ENCODE assay signal across 17 cellular contexts in the genomic region with DNA sequence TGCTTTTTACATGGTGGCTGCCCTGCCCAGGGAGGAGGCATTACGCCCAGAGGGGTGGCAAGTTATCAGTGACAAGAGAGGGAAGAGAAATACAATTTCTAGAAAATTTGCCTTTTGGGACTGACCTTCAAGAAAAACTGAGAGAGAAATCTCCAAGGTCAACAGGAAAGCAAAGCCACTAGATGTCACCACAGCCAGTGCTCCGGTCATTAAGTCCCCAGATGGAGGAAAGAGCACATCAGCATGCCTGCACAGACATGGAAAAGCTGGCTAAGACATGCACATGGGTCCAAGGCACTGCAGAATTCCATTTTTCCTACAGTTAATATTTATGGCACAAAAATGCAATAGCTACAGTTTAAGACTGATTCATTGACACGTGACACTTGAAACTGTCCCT. TPM values are rescaled to one million over a fixed set of nuclear protein-coding genes. Genes with fewer than 3 reads are reported as not detected.
A peak's percentile ranks its signal among the peaks of the same experiment; 100 is the strongest.
DNase-seq lines count a peak whose midpoint lies in the region; ATAC-seq and TF ChIP-seq lines count a peak whose summit lies in the region.
"Had no signal": no experiment of that assay in that cellular context is flagged by ENCODE, and none has a peak within 500 bp of the region (broad histone marks: within the 10 kb centered on the region; RNA-seq: fewer than 3 reads in every experiment).

No MANE protein-coding gene starts in this region.

- H3K27me3 ChIP-seq in BE2C (no peaks in the 10 kb centered on the region), brain microvascular endothelial cell (replicated peaks) (no peaks in the 10 kb centered on the region), ovary (no peaks in the 10 kb centered on the region)

- peaks cover 0 to 2% (median 0%) of the 10 kb centered on the region in 3 donors for H3K36me3 Mint-ChIP-seq in naive thymus-derived CD8-positive, alpha-beta T cell
- H3K36me3 Mint-ChIP-seq: CD4-positive, CD25-positive, alpha-beta regulatory T cell; IgD-negative memory B cell; immature natural killer cell had no signal

- intact Hi-C loops in ovary (cut with DNase I) = loop anchor here in 1 of 4 donors (5.0 kb wide), 1 partner anchor 119 kb away; no protein-coding TSS in a partner anchor

- H3K36me3 ChIP-seq in BE2C (peaks cover 14% of the 10 kb centered on the region), brain microvascular endothelial cell (replicated peaks) (peaks cover 97% of the 10 kb centered on the region), ovary (no peaks in the 10 kb centered on the region)

- H3K9me3 Mint-ChIP-seq in naive thymus-derived CD8-positive, alpha-beta T cell = no peaks in the 10 kb centered on the region
- H3K9me3 Mint-ChIP-seq: activated T-cell treated with anti-CD3 and anti-CD28 coated beads, Interleukin-2, amount 50 U/mL, for 24 hours; CD4-positive, CD25-positive, alpha-beta regulatory T cell; IgD-negative memory B cell; stimulated activated naive CD8-positive, alpha-beta T cell treated with anti-CD3 and anti-CD28 coated beads, Interleukin-15, amount 100 ng/mL, for 72 hours had no signal

- H3K4me3 ChIP-seq in BE2C (ENCODE audit: low read depth, low read length) = no peak overlapping the region
- no peak overlapping the region for H3K4me3 ChIP-seq in brain microvascular endothelial cell (ENCODE audit: low read depth, low read length)
- H3K4me3 ChIP-seq in ovary = no peak overlapping the region

- TF ChIP-seq EP300 in ovary (IDR thresholded peaks at IDR 0.05) = no peak

- TF ChIP-seq CTCF in BE2C (IDR thresholded peaks at IDR 0.05; ENCODE audit: low read depth, low read length) = peak; percentile 33
- no peak for TF ChIP-seq CTCF in brain microvascular endothelial cell (IDR thresholded peaks at IDR 0.05; ENCODE audit: low read depth, low read length, missing control alignments)
- no peak for TF ChIP-seq CTCF in ovary (IDR thresholded peaks at IDR 0.05)

- H3K27ac ChIP-seq in brain microvascular endothelial cell (peak overlapping the region; percentile 80), ovary (peak overlapping the region; percentile 10 to 98)

- peaks cover 0 to 13% (median 5%) of the 10 kb centered on the region in 4 donors for H3K4me1 Mint-ChIP-seq in naive thymus-derived CD8-positive, alpha-beta T cell
- H3K4me1 Mint-ChIP-seq: IgD-negative memory B cell; stimulated activated naive CD8-positive, alpha-beta T cell treated with anti-CD3 and anti-CD28 coated beads, Interleukin-15, amount 100 ng/mL, for 72 hours had no signal

- H3K9me3 ChIP-seq in BE2C = no peaks in the 10 kb centered on the region
- no peaks in the 10 kb centered on the region for H3K9me3 ChIP-seq in ovary

- no peak overlapping the region for H3K4me3 Mint-ChIP-seq in naive thymus-derived CD8-positive, alpha-beta T cell
- H3K4me3 Mint-ChIP-seq: activated T-cell treated with anti-CD3 and anti-CD28 coated beads, Interleukin-2, amount 50 U/mL, for 24 hours; CD4-positive, CD25-positive, alpha-beta regulatory T cell; IgD-negative memory B cell; immature natural killer cell; stimulated activated naive CD8-positive, alpha-beta T cell treated with anti-CD3 and anti-CD28 coated beads, Interleukin-15, amount 100 ng/mL, for 72 hours had no signal

- POLR2A ChIA-PET in naive thymus-derived CD8-positive, alpha-beta T cell (lab: Charles Lee) = no interaction called here

- ATAC-seq in HG02610 (IDR thresholded peaks at IDR 0.05; ENCODE audit: unreplicated experiment) = no peak
- ATAC-seq in naive thymus-derived CD8-positive, alpha-beta T cell = no peak
- ATAC-seq: stimulated activated naive CD8-positive, alpha-beta T cell treated with anti-CD3 and anti-CD28 coated beads, Interleukin-15, amount 100 ng/mL, for 72 hours had no signal

- no peak for DNase-seq in BE2C
- DNase-seq in M059J (ENCODE audit: low read depth) = peak; percentile 40
- DNase-seq in brain microvascular endothelial cell = no peak
- DNase-seq in ovary = no peak
- no peak for DNase-seq in activated CD4-positive, alpha-beta T cell treated with anti-CD3 and anti-CD28 coated beads, Interleukin-2, amount 50 U/mL, for 4 hours
- no peak for DNase-seq in activated naive CD4-positive, alpha-beta T cell treated with Interleukin-2 at 50 U/mL for 16 hours
- DNase-seq in naive thymus-derived CD8-positive, alpha-beta T cell = no peak
- DNase-seq: activated CD4-positive, alpha-beta T cell treated with anti-CD3 and anti-CD28 coated beads for 1 hour; activated T-cell treated with anti-CD3 and anti-CD28 coated beads, Interleukin-2, amount 50 U/mL, for 24 hours; amygdala; CD4-positive, CD25-positive, alpha-beta regulatory T cell; immature natural killer cell; NCI-H1694 treated with DMSO at 0.1 percent for 48 hours; NCI-H82; stimulated activated naive CD8-positive, alpha-beta T cell treated with anti-CD3 and anti-CD28 coated beads, Interleukin-15, amount 100 ng/mL, for 72 hours had no signal

- no peak overlapping the region for H3K27ac Mint-ChIP-seq in naive thymus-derived CD8-positive, alpha-beta T cell
- H3K27ac Mint-ChIP-seq: activated T-cell treated with anti-CD3 and anti-CD28 coated beads, Interleukin-2, amount 50 U/mL, for 24 hours; IgD-negative memory B cell; immature natural killer cell; stimulated activated naive CD8-positive, alpha-beta T cell treated with anti-CD3 and anti-CD28 coated beads, Interleukin-15, amount 100 ng/mL, for 72 hours had no signal

- H3K4me1 ChIP-seq in BE2C (peaks cover 8% of the 10 kb centered on the region), ovary (ENCODE audit: insufficient read depth) (peaks cover 63% of the 10 kb centered on the region)

- in situ Hi-C loops in brain microvascular endothelial cell (cut with HindIII; ENCODE audit: low pct_ligation_motif_present, low sequenced_read_pairs) = no loop called here

- no peaks in the 10 kb centered on the region for H3K27me3 Mint-ChIP-seq in naive thymus-derived CD8-positive, alpha-beta T cell
- H3K27me3 Mint-ChIP-seq: activated T-cell treated with anti-CD3 and anti-CD28 coated beads, Interleukin-2, amount 50 U/mL, for 24 hours; stimulated activated naive CD8-positive, alpha-beta T cell treated with anti-CD3 and anti-CD28 coated beads, Interleukin-15, amount 100 ng/mL, for 72 hours had no signal

- no peak for TF ChIP-seq POLR2A in ovary (IDR thresholded peaks at IDR 0.05)

- 68 to 81% (median 77%) methylated on average over 3 of the region's 3 CpGs for WGBS in ovary, 3 donors

RNA-seq across cellular contexts. Expression of a gene that starts 21.0 kb away (rescaled TPM):
- polyA plus RNA-seq in BE2C (2012; ENCODE audit: insufficient read depth, insufficient read length, low read depth) = 47.8 TPM
- 146 and 164 TPM in 2 replicates for total RNA-seq in M059J (2014; rRNA removed; shearing (Covaris generic))
- total RNA-seq in ovary = 1,000 to 10,000 TPM in 1 of 7 donors, 100 to 1,000 TPM in 6; 300 to 1,049 (median 495) TPM
- 100 to 1,000 TPM; 320 to 628 TPM for polyA plus RNA-seq in ovary
- not detected for total RNA-seq in naive thymus-derived CD8-positive, alpha-beta T cell
- polyA plus RNA-seq in naive thymus-derived CD8-positive, alpha-beta T cell = 1 to 10 TPM; 2.0 to 2.8 (median 2.6) TPM

RNA-seq across cellular contexts. Expression of a gene that starts 40.5 kb away (rescaled TPM):
- 13.3 TPM for polyA plus RNA-seq in BE2C (2012; ENCODE audit: insufficient read depth, insufficient read length, low read depth)
- total RNA-seq in M059J (2014; rRNA removed; shearing (Covaris generic)) = 19.2 and 22.0 TPM in 2 replicates
- 10 to 100 TPM; 12.9 to 32.5 (median 20.3) TPM for total RNA-seq in ovary
- polyA plus RNA-seq in ovary = 10 to 100 TPM; 12.6 to 27.2 TPM
- total RNA-seq in naive thymus-derived CD8-positive, alpha-beta T cell = 10 to 100 TPM; 21.9 to 27.3 TPM
- polyA plus RNA-seq in naive thymus-derived CD8-positive, alpha-beta T cell = 10 to 100 TPM in 1 of 3 donors, 1 to 10 TPM in 2; 8.6 to 10.1 (median 9.9) TPM

RNA-seq across cellular contexts. Expression of a gene that starts 48.3 kb away (rescaled TPM):
- polyA plus RNA-seq in BE2C (2012; ENCODE audit: insufficient read depth, insufficient read length, low read depth) = 20.4 TPM
- total RNA-seq in M059J (2014; rRNA removed; shearing (Covaris generic)) = 13.6 and 22.0 TPM in 2 replicates
- 10 to 100 TPM; 13.4 to 19.1 (median 17.3) TPM for total RNA-seq in ovary
- polyA plus RNA-seq in ovary = 10 to 100 TPM in 1 of 2 donors, 1 to 10 TPM in 1; 7.2 to 10.4 TPM
- 10 to 100 TPM; 22.8 to 23.1 TPM for total RNA-seq in naive thymus-derived CD8-positive, alpha-beta T cell
- polyA plus RNA-seq in naive thymus-derived CD8-positive, alpha-beta T cell = 10 to 100 TPM; 19.4 to 26.9 (median 19.7) TPM

Comparison
In these comparisons a context has a peak if more than half of its experiments do, and no peak if none do; other contexts are left out.
1. RNA of a gene that starts 21.0 kb away (total RNA-seq): 300 to 1,049 TPM in ovary and 146 to 164 TPM in M059J; not detected in naive thymus-derived CD8-positive, alpha-beta T cell; every median in the first group is over 100 times any median in the second.